In genomic region chr4:41256740-41257256, GRCh38 we compare ENCODE assay signal across 8 cellular contexts. TPM values are rescaled to one million over a fixed set of nuclear protein-coding genes. Genes with fewer than 3 reads are reported as not detected.
DNase-seq lines count a peak whose midpoint lies in the region; ATAC-seq and TF ChIP-seq lines count a peak whose summit lies in the region.

UCHL1 (plus strand) TSS chr4:41256928; CDS start chr4:41256977, 49 bp downstream.

- H3K9me3 Mint-ChIP-seq in WTC11: peaks cover 16% of the 10 kb centered on the region

- no peak for TF ChIP-seq CTCF in WTC11 (IDR thresholded peaks at IDR 0.05)
- TF ChIP-seq CTCF in upper lobe of right lung (IDR thresholded peaks at IDR 0.05): no peak

- H3K4me3 Mint-ChIP-seq in WTC11: peak within 1 kb of the TSS; percentile 94

- DNase-seq in DMS79 (lab: John Stamatoyannopoulos, UW) (peak; percentile 73), NCI-H1417 treated with DMSO at 0.1 percent for 48 hours (lab: John Stamatoyannopoulos, UW) (peak; percentile 76), WTC11 (ENCODE audit: low spot score) (peak; percentile 96), fibroblast of gingiva (ENCODE audit: low read depth) (peak; percentile 53), mucosa of gallbladder (ENCODE audit: low spot score) (no peak), upper lobe of right lung (no peak)

- POLR2A ChIA-PET in WTC11 (lab: Charles Lee): interaction anchor here (0.5 to 1.8 kb wide), 19 partner anchors 10 to 447 kb away, joined by 3 to 15 read pairs (median 3); partner anchors contain the start of gene APBB2

- peak; percentile 54 for ATAC-seq in GM21786 (IDR thresholded peaks at IDR 0.05; ENCODE audit: unreplicated experiment)
- ATAC-seq in WTC11: peak; percentile 93
- peak; percentile 48 for ATAC-seq in upper lobe of right lung
- no peak for ATAC-seq in GM19452 (IDR thresholded peaks at IDR 0.05; ENCODE audit: unreplicated experiment)

- H3K27me3 ChIP-seq in upper lobe of right lung: peaks cover 34% of the 10 kb centered on the region

- no peak within 1 kb of the TSS for H3K27ac ChIP-seq in upper lobe of right lung

- no peaks in the 10 kb centered on the region for H3K9me3 ChIP-seq in upper lobe of right lung

- peaks cover 16% of the 10 kb centered on the region for H3K4me1 ChIP-seq in upper lobe of right lung

- peaks cover 3% of the 10 kb centered on the region; the same call in 1 of the 2 replicates for H3K27me3 Mint-ChIP-seq in WTC11 (ENCODE audit: low read depth)

- intact Hi-C loops in upper lobe of right lung (cut with DNase I): no loop called here

- H3K4me1 Mint-ChIP-seq in WTC11: peaks cover 32% of the 10 kb centered on the region

- CTCF ChIA-PET in WTC11 (lab: Charles Lee): interaction anchor here (0.6 to 3.9 kb wide), 13 partner anchors 24 to 416 kb away, joined by 3 to 14 read pairs (median 4); no protein-coding TSS in a partner anchor

- no peaks in the 10 kb centered on the region for H3K36me3 ChIP-seq in upper lobe of right lung

- peaks cover 43% of the 10 kb centered on the region for H3K36me3 Mint-ChIP-seq in WTC11

- peak within 1 kb of the TSS; percentile 54 for H3K4me3 ChIP-seq in upper lobe of right lung

- peak within 1 kb of the TSS; percentile 80 for H3K27ac Mint-ChIP-seq in WTC11

TF ChIP-seq in WTC11, 78 proteins besides CTCF, POLR2A, EP300 and RAD21 (continues in another document):
- TF ChIP-seq NFE2L1 (CRISPR knock-in tag; IDR thresholded peaks at IDR 0.05): peak; percentile 63
- TF ChIP-seq ZNF396 (CRISPR knock-in tag; IDR thresholded peaks at IDR 0.05; ENCODE audit: borderline replicate concordance): no peak
- peak; percentile 55; the same call in 1 of the 2 replicates for TF ChIP-seq E2F1 (CRISPR knock-in tag; IDR thresholded peaks at IDR 0.05)
- no peak for TF ChIP-seq ZNF512 (CRISPR knock-in tag; IDR thresholded peaks at IDR 0.05; ENCODE audit: borderline replicate concordance)
- peak; percentile 61; the same call in 1 of the 2 replicates for TF ChIP-seq ZNF263 (CRISPR knock-in tag; IDR thresholded peaks at IDR 0.05; ENCODE audit: low read depth)
- peak; percentile 53; the same call in 1 of the 2 replicates for TF ChIP-seq MAX (CRISPR knock-in tag; IDR thresholded peaks at IDR 0.05)
- TF ChIP-seq USF1 (CRISPR knock-in tag; IDR thresholded peaks at IDR 0.05): peak; percentile 35; the same call in 1 of the 2 replicates
- TF ChIP-seq ATF6 (CRISPR knock-in tag; IDR thresholded peaks at IDR 0.05): no peak
- peak; percentile 90 for TF ChIP-seq TEAD1 (CRISPR knock-in tag; IDR thresholded peaks at IDR 0.05)
- TF ChIP-seq ATF1 (CRISPR knock-in tag; IDR thresholded peaks at IDR 0.05): peak; percentile 73; the same call in 1 of the 2 replicates
- 0 out of 2 replicates have a peak, but pooled peaks have one; percentile 26 for TF ChIP-seq ZNF281 (CRISPR knock-in tag; IDR thresholded peaks at IDR 0.05)
- TF ChIP-seq, protein P1, sequence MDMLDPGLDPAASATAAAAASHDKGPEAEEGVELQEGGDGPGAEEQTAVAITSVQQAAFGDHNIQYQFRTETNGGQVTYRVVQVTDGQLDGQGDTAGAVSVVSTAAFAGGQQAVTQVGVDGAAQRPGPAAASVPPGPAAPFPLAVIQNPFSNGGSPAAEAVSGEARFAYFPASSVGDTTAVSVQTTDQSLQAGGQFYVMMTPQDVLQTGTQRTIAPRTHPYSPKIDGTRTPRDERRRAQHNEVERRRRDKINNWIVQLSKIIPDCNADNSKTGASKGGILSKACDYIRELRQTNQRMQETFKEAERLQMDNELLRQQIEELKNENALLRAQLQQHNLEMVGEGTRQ (CRISPR knock-in tag; IDR thresholded peaks at IDR 0.05): no peak
- TF ChIP-seq MYBL2 (CRISPR knock-in tag; IDR thresholded peaks at IDR 0.05): peak; percentile 62; the same call in 1 of the 2 replicates
- TF ChIP-seq E2F5 (CRISPR knock-in tag; IDR thresholded peaks at IDR 0.05): no peak; the same call in 1 of the 2 replicates
- TF ChIP-seq FOXK1 (CRISPR knock-in tag; IDR thresholded peaks at IDR 0.05): peak; percentile 53; the same call in 1 of the 2 replicates

RNA-seq across cellular contexts. Expression of gene UCHL1, which starts in this region (rescaled TPM):
- 487 to 548 TPM (median 488 TPM) in 3 replicates for total RNA-seq in WTC11 (2021)
- total RNA-seq in mucosa of gallbladder: 12.8 TPM
- total RNA-seq in upper lobe of right lung: 7.2 TPM

Comparison
In these comparisons a context has a peak if more than half of its experiments do, and no peak if none do; other contexts are left out.
1. RNA of gene UCHL1 (total RNA-seq): 487 to 548 TPM in WTC11; 12.8 TPM in mucosa of gallbladder (single experiment) and 7.2 TPM in upper lobe of right lung (single experiment); every median in the first group is over 10 times any median in the second.
2. DNase-seq: peak in DMS79 (single experiment), NCI-H1417 treated with DMSO at 0.1 percent for 48 hours (single experiment), WTC11 (single experiment) and fibroblast of gingiva (single experiment); none in mucosa of gallbladder (single experiment) and upper lobe of right lung (single experiment).